Comparison of ENCODE assay signal across 20 cellular contexts in the genomic region with DNA sequence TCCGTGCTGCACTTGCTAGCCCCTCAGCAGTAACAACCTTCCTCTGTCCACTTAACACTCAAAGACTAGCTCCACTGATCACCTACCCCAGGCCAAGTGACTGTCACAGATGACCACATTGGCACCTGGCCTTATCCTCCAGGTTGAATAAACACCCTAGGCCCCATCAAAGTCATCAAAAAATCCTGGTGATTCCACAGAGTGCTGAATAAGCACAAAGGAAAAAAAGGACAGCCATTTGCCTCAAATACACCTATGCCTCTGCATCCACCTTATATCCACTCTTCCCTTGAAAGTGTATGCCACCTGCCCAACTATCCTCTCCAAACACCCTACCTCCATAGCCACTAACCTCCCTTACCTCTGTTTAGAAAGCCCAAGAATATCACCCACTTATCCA. TPM values are rescaled to one million over a fixed set of nuclear protein-coding genes. Genes with fewer than 3 reads are reported as not detected.
DNase-seq lines count a peak whose midpoint lies in the region; ATAC-seq, FAIRE-seq and TF ChIP-seq lines count a peak whose summit lies in the region.
"Had no signal": no experiment of that assay in that cellular context is flagged by ENCODE, and none has a peak within 500 bp of the region (broad histone marks: within the 10 kb centered on the region; RNA-seq: fewer than 3 reads in every experiment).

No MANE protein-coding gene starts in this region.

- no peaks in the 10 kb centered on the region for H3F3A ChIP-seq in neural progenitor cell (ENCODE audit: low read depth)

- H4K20me1 ChIP-seq in HepG2 (ENCODE audit: insufficient read depth, low read length) (no peaks in the 10 kb centered on the region), neural progenitor cell (ENCODE audit: low read depth) (peaks cover 11% of the 10 kb centered on the region)

- no peaks in the 10 kb centered on the region for H3K4me1 ChIP-seq in HepG2 (ENCODE audit: insufficient read depth, low read length)
- H3K4me1 ChIP-seq in right lobe of liver, result no peaks in the 10 kb centered on the region
- peaks cover 8% of the 10 kb centered on the region for H3K4me1 ChIP-seq in neural progenitor cell
- H3K4me1 ChIP-seq in pancreas, result no peaks in the 10 kb centered on the region
- H3K4me1 ChIP-seq: Peyer's patch had no signal

- H3K4me3 Mint-ChIP-seq in immature natural killer cell (peak overlapping the region in 3 of 5 donors; percentile 4 to 34 (median 10)), neural progenitor cell (peak overlapping the region; percentile 3)

- 0 out of 5 replicates have a peak, but pooled peaks cover 0 to 7% of the 10 kb centered on the region in 2 experiments for H3K36me3 ChIP-seq in HepG2 (replicated peaks in 1 of 2; ENCODE audit: control insufficient read depth in 1 of 2, insufficient read depth in 2 of 2, low read length in 2 of 2)
- peaks cover 0 to 3% (median 0%) of the 10 kb centered on the region in 4 donors for H3K36me3 ChIP-seq in right lobe of liver
- peaks cover 15% of the 10 kb centered on the region for H3K36me3 ChIP-seq in neural progenitor cell
- H3K36me3 ChIP-seq in pancreas, result peaks cover 0 to 7% (median 0%) of the 10 kb centered on the region in 3 donors
- no peaks in the 10 kb centered on the region for H3K36me3 ChIP-seq in MG63

- H2AFZ ChIP-seq in HepG2 (ENCODE audit: low read length) (no peak overlapping the region), neural progenitor cell (replicated peaks) (no peak overlapping the region)

- no peaks in the 10 kb centered on the region for H3K27me3 ChIP-seq in HepG2 (ENCODE audit: control insufficient read depth in 1 of 2, insufficient read depth in 2 of 2, low read length in 2 of 2)
- H3K27me3 ChIP-seq in right lobe of liver, result no peaks in the 10 kb centered on the region
- no peaks in the 10 kb centered on the region for H3K27me3 ChIP-seq in neural progenitor cell
- no peaks in the 10 kb centered on the region for H3K27me3 ChIP-seq in pancreas
- no peaks in the 10 kb centered on the region for H3K27me3 ChIP-seq in MG63
- H3K27me3 ChIP-seq: Peyer's patch had no signal

- no peak for ATAC-seq in HepG2
- ATAC-seq in right lobe of liver, result no peak
- ATAC-seq in pancreas, result no peak
- ATAC-seq in HG03039 (IDR thresholded peaks at IDR 0.05; ENCODE audit: unreplicated experiment), result no peak

- peaks cover 45 to 54% (median 52%) of the 10 kb centered on the region in 3 donors for H3K36me3 Mint-ChIP-seq in immature natural killer cell
- peaks cover 72% of the 10 kb centered on the region for H3K36me3 Mint-ChIP-seq in neural progenitor cell

- DNase-seq in HepG2 (ENCODE audit: low spot score) (no peak), right lobe of liver (no peak), immature natural killer cell (no peak), neural progenitor cell (ENCODE audit: low spot score) (no peak), pancreas (no peak), DMS 273 (lab: John Stamatoyannopoulos, UW; ENCODE audit: unreplicated experiment) (no peak), MG63 (no peak)
- DNase-seq: CD4-positive, CD25-positive, alpha-beta regulatory T cell; DMS79 treated with DMSO at 0.1 percent for 48 hours; Kasumi-1; NCI-H1930; NCI-H2171; NCI-H82; Peyer's patch; SHP77 had no signal

- TF ChIP-seq EP300 in HepG2 (IDR thresholded peaks at IDR 0.05; ENCODE audit: low read depth in 2 of 2, low read length in 2 of 2), result no peak
- no peak for TF ChIP-seq EP300 in HepG2 (CRISPR knock-in tag; IDR thresholded peaks at IDR 0.05; ENCODE audit: borderline replicate concordance)

- no peak for TF ChIP-seq CTCF in HepG2 (CRISPR knock-in tag; IDR thresholded peaks at IDR 0.05)
- TF ChIP-seq CTCF in right lobe of liver (IDR thresholded peaks at IDR 0.05), result no peak
- TF ChIP-seq CTCF in neural progenitor cell (IDR thresholded peaks at IDR 0.05), result no peak
- no peak for TF ChIP-seq CTCF in pancreas (IDR thresholded peaks at IDR 0.05)

- no peak for TF ChIP-seq RAD21 in HepG2 (CRISPR knock-in tag; IDR thresholded peaks at IDR 0.05)

- H3K4me2 ChIP-seq in HepG2 (ENCODE audit: low read depth, low read length) (no peak overlapping the region), neural progenitor cell (no peak overlapping the region)

- H3K27me3 Mint-ChIP-seq in immature natural killer cell (ENCODE audit: low read depth in 3 of 3) (peaks cover 2 to 9% (median 4%) of the 10 kb centered on the region in 3 donors), neural progenitor cell (ENCODE audit: insufficient read depth, low read depth) (peaks cover 8% of the 10 kb centered on the region)

- H3K27ac Mint-ChIP-seq in immature natural killer cell (peak overlapping the region in 1 of 6 donors; percentile 24), neural progenitor cell (no peak overlapping the region)

- H3K4me3 ChIP-seq in HepG2 (replicated peaks in 1 of 3; ENCODE audit: insufficient read depth in 1 of 3, low read depth in 2 of 3, low read length in 3 of 3) (no peak overlapping the region), right lobe of liver (no peak overlapping the region), neural progenitor cell (no peak overlapping the region), pancreas (no peak overlapping the region), MG63 (no peak overlapping the region)
- H3K4me3 ChIP-seq: Peyer's patch had no signal

- POLR2A ChIA-PET in HepG2 (lab: Yijun Ruan, JAX), result no interaction called here

- peaks cover 10 to 93% (median 56%) of the 10 kb centered on the region in 6 donors for H3K9me3 Mint-ChIP-seq in immature natural killer cell
- peaks cover 88% of the 10 kb centered on the region for H3K9me3 Mint-ChIP-seq in neural progenitor cell

- BruUV-seq in HepG2 (replicated peaks; lab: Mats Ljungman, UMichigan), result no TSS peak

- intact Hi-C loops in HepG2 (cut with micrococcal nuclease; ENCODE audit: unreplicated experiment) (no loop called here), right lobe of liver (cut with DNase I) (no loop called here), pancreas (cut with DNase I) (no loop called here)

- H3K27ac ChIP-seq in HepG2 (ENCODE audit: extremely low read length, insufficient read depth, low read length) (no peak overlapping the region), right lobe of liver (no peak overlapping the region), neural progenitor cell (no peak overlapping the region), pancreas (no peak overlapping the region)
- H3K27ac ChIP-seq: Peyer's patch had no signal

- no peak for TF ChIP-seq POLR2A in HepG2 (IDR thresholded peaks at IDR 0.05; ENCODE audit: insufficient read depth in 1 of 2, low read depth in 2 of 2, low read length in 2 of 2)
- no peak for TF ChIP-seq POLR2A in right lobe of liver (IDR thresholded peaks at IDR 0.05)

- WGBS in HepG2 (ENCODE audit: low lambda C conversion rate), result 100% methylated on average over 1 of the region's 1 CpG
- WGBS in right lobe of liver (ENCODE audit: insufficient coverage, low coverage, low lambda C conversion rate, missing lambda C conversion rate), result 88% methylated on average over 1 of the region's 1 CpG
- WGBS in pancreas, 2 donors, result 94 to 100% methylated on average over 1 of the region's 1 CpG

- FAIRE-seq in HepG2 (lab: Jason Lieb, UNC) (no peak), pancreas (lab: Jason Lieb, UNC) (no peak)
- FAIRE-seq: A204.1, G401.6 had no signal

- CTCF ChIA-PET in HepG2 (lab: Yijun Ruan, JAX; ENCODE audit: low intra/inter-chr PET ratio, low total read pairs), result no interaction called here

- in situ Hi-C loops in HepG2 (cut with HindIII; ENCODE audit: extremely low pct_ligation_motif_present, low pct_unique_long_range_greater_than_20kb), result no loop called here

- no peak overlapping the region for H3K9ac ChIP-seq in HepG2 (ENCODE audit: insufficient read depth, low read depth, low read length)
- no peak overlapping the region for H3K9ac ChIP-seq in neural progenitor cell

- H3K4me1 Mint-ChIP-seq in immature natural killer cell (peaks cover 31 to 66% of the 10 kb centered on the region in 2 donors), neural progenitor cell (no peaks in the 10 kb centered on the region)

- H3K79me2 ChIP-seq in HepG2 (ENCODE audit: insufficient read depth, low read length) (no peaks in the 10 kb centered on the region), neural progenitor cell (ENCODE audit: low read depth) (peaks cover 68% of the 10 kb centered on the region)

- H3K9me3 ChIP-seq in HepG2 (ENCODE audit: low read length) (no peaks in the 10 kb centered on the region), right lobe of liver (no peaks in the 10 kb centered on the region), neural progenitor cell (ENCODE audit: low read depth) (no peaks in the 10 kb centered on the region), pancreas (no peaks in the 10 kb centered on the region), MG63 (peaks cover 28% of the 10 kb centered on the region)

RNA-seq across cellular contexts. Expression of gene ZNF154, which starts 2.7 kb away (rescaled TPM):
- total RNA-seq in HepG2 (2016; rRNA removed; fragmentation: Illumina TruSeq; extraction: Trizol) (not detected in 2 replicates), right lobe of liver (1 to 10 TPM in 1 of 6 experiments, under 1 TPM in 5; 0.31 to 1.2 (median 0.60) TPM), neural progenitor cell (ENCODE audit: low replicate concordance) (16.9 and 17.3 TPM in 2 replicates), pancreas (1 to 10 TPM; 1.5 to 4.6 (median 2.3) TPM)
- total RNA-seq in HepG2 (2016; cell fraction: cytosol; rRNA removed; fragmentation: Illumina TruSeq; extraction: Trizol; ENCODE audit: low read depth), result not detected in 2 replicates
- not detected in 2 replicates for total RNA-seq in HepG2 (2016; cell fraction: insoluble cytoplasmic fraction; rRNA removed; fragmentation: Illumina TruSeq; extraction: Trizol)
- not detected in 2 replicates for total RNA-seq in HepG2 (2016; cell fraction: membrane; rRNA removed; fragmentation: Illumina TruSeq; extraction: Trizol)
- total RNA-seq in HepG2 (2016; cell fraction: nucleus; rRNA removed; fragmentation: Illumina TruSeq; extraction: Trizol), result not detected in 2 replicates
- polyA plus RNA-seq in HepG2 (2011; rRNA removed) (not detected in 2 replicates), immature natural killer cell (1 to 10 TPM; 1.6 to 4.2 (median 3.2) TPM), pancreas (1 to 10 TPM; 3.1 to 3.4 TPM)
- polyA plus RNA-seq in HepG2 (2011; cell fraction: cytosol; rRNA removed), result not detected in 2 replicates
- polyA plus RNA-seq in HepG2 (2011; cell fraction: nucleus; rRNA removed), result not detected in 2 replicates
- polyA plus RNA-seq in HepG2 (2012), result 0.16 and 0.32 TPM in 2 replicates
- not detected in 2 replicates for polyA plus RNA-seq in HepG2 (2016; cell fraction: cytosol; fragmentation: Illumina TruSeq; extraction: Trizol; ENCODE audit: low read depth)
- not detected in 2 replicates for polyA plus RNA-seq in HepG2 (2016; cell fraction: insoluble cytoplasmic fraction; fragmentation: Illumina TruSeq; extraction: Trizol; ENCODE audit: low read depth)
- not detected in 2 replicates for polyA plus RNA-seq in HepG2 (2016; cell fraction: membrane; fragmentation: Illumina TruSeq; extraction: Trizol; ENCODE audit: low read depth)
- not detected in 2 replicates for polyA plus RNA-seq in HepG2 (2016; cell fraction: nucleus; fragmentation: Illumina TruSeq; extraction: Trizol; ENCODE audit: insufficient read depth, low read depth)
- not detected in 2 replicates for polyA minus RNA-seq in HepG2 (2011; rRNA and poly(A)+ RNA removed; ENCODE audit: low replicate concordance)
- polyA minus RNA-seq in HepG2 (2011; cell fraction: cytosol; rRNA and poly(A)+ RNA removed), result not detected in 2 replicates
- polyA minus RNA-seq in HepG2 (2011; cell fraction: nucleus; rRNA and poly(A)+ RNA removed), result not detected in 2 replicates
- not detected in 2 replicates for total RNA-seq in MG63 (2014; rRNA removed; shearing (Covaris generic); ENCODE audit: low replicate concordance)
- total RNA-seq: H4, NCI-H460 had no signal

RNA-seq across cellular contexts. Expression of gene ZNF671, which starts 21.1 kb away (rescaled TPM):
- total RNA-seq in HepG2 (2016; rRNA removed; fragmentation: Illumina TruSeq; extraction: Trizol), result not detected in 2 replicates
- not detected in 2 replicates for total RNA-seq in HepG2 (2016; cell fraction: cytosol; rRNA removed; fragmentation: Illumina TruSeq; extraction: Trizol; ENCODE audit: low read depth)
- total RNA-seq in HepG2 (2016; cell fraction: insoluble cytoplasmic fraction; rRNA removed; fragmentation: Illumina TruSeq; extraction: Trizol), result not detected in 2 replicates
- total RNA-seq in HepG2 (2016; cell fraction: membrane; rRNA removed; fragmentation: Illumina TruSeq; extraction: Trizol), result not detected in 2 replicates
- not detected in 2 replicates for total RNA-seq in HepG2 (2016; cell fraction: nucleus; rRNA removed; fragmentation: Illumina TruSeq; extraction: Trizol)
- not detected in 2 replicates for polyA plus RNA-seq in HepG2 (2011; rRNA removed)
- 0.03 TPM in 1 of 2 replicates, not detected in the other for polyA plus RNA-seq in HepG2 (2011; cell fraction: cytosol; rRNA removed)
- polyA plus RNA-seq in HepG2 (2011; cell fraction: nucleus; rRNA removed), result not detected in 2 replicates
- 0.20 and 0.51 TPM in 2 replicates for polyA plus RNA-seq in HepG2 (2012)
- polyA plus RNA-seq in HepG2 (2016; cell fraction: cytosol; fragmentation: Illumina TruSeq; extraction: Trizol; ENCODE audit: low read depth), result not detected in 2 replicates
- not detected in 2 replicates for polyA plus RNA-seq in HepG2 (2016; cell fraction: insoluble cytoplasmic fraction; fragmentation: Illumina TruSeq; extraction: Trizol; ENCODE audit: low read depth)
- polyA plus RNA-seq in HepG2 (2016; cell fraction: membrane; fragmentation: Illumina TruSeq; extraction: Trizol; ENCODE audit: low read depth), result not detected in 2 replicates
- polyA plus RNA-seq in HepG2 (2016; cell fraction: nucleus; fragmentation: Illumina TruSeq; extraction: Trizol; ENCODE audit: insufficient read depth, low read depth), result not detected in 2 replicates
- polyA minus RNA-seq in HepG2 (2011; rRNA and poly(A)+ RNA removed; ENCODE audit: low replicate concordance), result not detected in 2 replicates
- not detected in 2 replicates for polyA minus RNA-seq in HepG2 (2011; cell fraction: cytosol; rRNA and poly(A)+ RNA removed)
- not detected in 2 replicates for polyA minus RNA-seq in HepG2 (2011; cell fraction: nucleus; rRNA and poly(A)+ RNA removed)
- 1 to 10 TPM; 1.1 to 2.5 (median 1.9) TPM for total RNA-seq in right lobe of liver
- polyA plus RNA-seq in immature natural killer cell, result 10 to 100 TPM; 13.5 to 21.8 (median 18.0) TPM
- total RNA-seq in neural progenitor cell (ENCODE audit: low replicate concordance), result 15.4 and 17.3 TPM in 2 replicates
- total RNA-seq in pancreas, result 1 to 10 TPM; 1.7 to 5.8 (median 2.6) TPM
- polyA plus RNA-seq in pancreas, result 1 to 10 TPM; 3.5 to 8.3 TPM
- total RNA-seq in MG63 (2014; rRNA removed; shearing (Covaris generic); ENCODE audit: low replicate concordance), result 1.4 TPM in 1 of 2 replicates, not detected in the other
- total RNA-seq: NCI-H460 had no signal

RNA-seq across cellular contexts. Expression of gene ZNF551, which starts 24.6 kb away (rescaled TPM):
- total RNA-seq in HepG2 (2016; rRNA removed; fragmentation: Illumina TruSeq; extraction: Trizol) (14.2 and 23.1 TPM in 2 replicates), right lobe of liver (1 to 10 TPM in 4 of 6 experiments, under 1 TPM in 2; 0.77 to 2.2 (median 1.4) TPM), neural progenitor cell (ENCODE audit: low replicate concordance) (31.7 and 36.7 TPM in 2 replicates), pancreas (1 to 10 TPM; 2.2 to 3.2 (median 2.5) TPM)
- 1.0 and 2.3 TPM in 2 replicates for total RNA-seq in HepG2 (2016; cell fraction: cytosol; rRNA removed; fragmentation: Illumina TruSeq; extraction: Trizol; ENCODE audit: low read depth)
- 14.6 and 18.8 TPM in 2 replicates for total RNA-seq in HepG2 (2016; cell fraction: insoluble cytoplasmic fraction; rRNA removed; fragmentation: Illumina TruSeq; extraction: Trizol)
- 4.9 and 5.6 TPM in 2 replicates for total RNA-seq in HepG2 (2016; cell fraction: membrane; rRNA removed; fragmentation: Illumina TruSeq; extraction: Trizol)
- 11.5 and 15.6 TPM in 2 replicates for total RNA-seq in HepG2 (2016; cell fraction: nucleus; rRNA removed; fragmentation: Illumina TruSeq; extraction: Trizol)
- polyA plus RNA-seq in HepG2 (2011; rRNA removed) (3.3 and 4.8 TPM in 2 replicates), immature natural killer cell (1 to 10 TPM; 5.6 to 6.9 (median 6.0) TPM), pancreas (1 to 10 TPM; 1.1 to 1.5 TPM)
- polyA plus RNA-seq in HepG2 (2011; cell fraction: cytosol; rRNA removed), result 3.3 and 3.9 TPM in 2 replicates
- 3.3 and 4.2 TPM in 2 replicates for polyA plus RNA-seq in HepG2 (2011; cell fraction: nucleus; rRNA removed)
- polyA plus RNA-seq in HepG2 (2012), result 2.1 and 3.5 TPM in 2 replicates
- polyA plus RNA-seq in HepG2 (2016; cell fraction: cytosol; fragmentation: Illumina TruSeq; extraction: Trizol; ENCODE audit: low read depth), result 0.28 and 0.73 TPM in 2 replicates
- 6.6 and 8.7 TPM in 2 replicates for polyA plus RNA-seq in HepG2 (2016; cell fraction: insoluble cytoplasmic fraction; fragmentation: Illumina TruSeq; extraction: Trizol; ENCODE audit: low read depth)
- 1.3 and 1.6 TPM in 2 replicates for polyA plus RNA-seq in HepG2 (2016; cell fraction: membrane; fragmentation: Illumina TruSeq; extraction: Trizol; ENCODE audit: low read depth)
- polyA plus RNA-seq in HepG2 (2016; cell fraction: nucleus; fragmentation: Illumina TruSeq; extraction: Trizol; ENCODE audit: insufficient read depth, low read depth), result 6.6 and 8.6 TPM in 2 replicates
- 5.4 TPM in 1 of 2 replicates, not detected in the other for polyA minus RNA-seq in HepG2 (2011; rRNA and poly(A)+ RNA removed; ENCODE audit: low replicate concordance)
- polyA minus RNA-seq in HepG2 (2011; cell fraction: cytosol; rRNA and poly(A)+ RNA removed), result 4.6 and 6.8 TPM in 2 replicates
- 15.3 and 18.8 TPM in 2 replicates for polyA minus RNA-seq in HepG2 (2011; cell fraction: nucleus; rRNA and poly(A)+ RNA removed)
- total RNA-seq in MG63 (2014; rRNA removed; shearing (Covaris generic); ENCODE audit: low replicate concordance), result 4.6 and 41.6 TPM in 2 replicates

RNA-seq across cellular contexts. Expression of gene ZSCAN4, which starts 37.6 kb away (rescaled TPM):
- total RNA-seq in HepG2 (2016; rRNA removed; fragmentation: Illumina TruSeq; extraction: Trizol) (0.56 and 0.60 TPM in 2 replicates), right lobe of liver (not detected), neural progenitor cell (ENCODE audit: low replicate concordance) (not detected in 2 replicates), pancreas (under 1 TPM in 1 of 6 donors, not detected in 5; 0.09 TPM)
- total RNA-seq in HepG2 (2016; cell fraction: cytosol; rRNA removed; fragmentation: Illumina TruSeq; extraction: Trizol; ENCODE audit: low read depth), result 0.20 and 0.35 TPM in 2 replicates
- total RNA-seq in HepG2 (2016; cell fraction: insoluble cytoplasmic fraction; rRNA removed; fragmentation: Illumina TruSeq; extraction: Trizol), result 0.50 and 0.56 TPM in 2 replicates
- total RNA-seq in HepG2 (2016; cell fraction: membrane; rRNA removed; fragmentation: Illumina TruSeq; extraction: Trizol), result 0.34 and 0.45 TPM in 2 replicates
- total RNA-seq in HepG2 (2016; cell fraction: nucleus; rRNA removed; fragmentation: Illumina TruSeq; extraction: Trizol), result 0.53 and 1.1 TPM in 2 replicates
- polyA plus RNA-seq in HepG2 (2011; rRNA removed) (0.68 and 0.73 TPM in 2 replicates), immature natural killer cell (under 1 TPM in 1 of 3 donors, not detected in 2; 0.27 TPM), pancreas (under 1 TPM in 1 of 2 donors, not detected in 1; 0.05 TPM)
- 0.20 and 0.23 TPM in 2 replicates for polyA plus RNA-seq in HepG2 (2011; cell fraction: cytosol; rRNA removed)
- polyA plus RNA-seq in HepG2 (2011; cell fraction: nucleus; rRNA removed), result 0.59 and 1.1 TPM in 2 replicates
- polyA plus RNA-seq in HepG2 (2012), result 0.28 and 0.77 TPM in 2 replicates
- polyA plus RNA-seq in HepG2 (2016; cell fraction: cytosol; fragmentation: Illumina TruSeq; extraction: Trizol; ENCODE audit: low read depth), result 0.18 and 0.23 TPM in 2 replicates
- polyA plus RNA-seq in HepG2 (2016; cell fraction: insoluble cytoplasmic fraction; fragmentation: Illumina TruSeq; extraction: Trizol; ENCODE audit: low read depth), result 0.67 and 0.78 TPM in 2 replicates
- 0.39 and 0.69 TPM in 2 replicates for polyA plus RNA-seq in HepG2 (2016; cell fraction: membrane; fragmentation: Illumina TruSeq; extraction: Trizol; ENCODE audit: low read depth)
- polyA plus RNA-seq in HepG2 (2016; cell fraction: nucleus; fragmentation: Illumina TruSeq; extraction: Trizol; ENCODE audit: insufficient read depth, low read depth), result 3.4 and 3.7 TPM in 2 replicates
- not detected in 2 replicates for polyA minus RNA-seq in HepG2 (2011; rRNA and poly(A)+ RNA removed; ENCODE audit: low replicate concordance)
- not detected in 2 replicates for polyA minus RNA-seq in HepG2 (2011; cell fraction: cytosol; rRNA and poly(A)+ RNA removed)
- polyA minus RNA-seq in HepG2 (2011; cell fraction: nucleus; rRNA and poly(A)+ RNA removed), result 0.62 TPM in 1 of 2 replicates, not detected in the other
- total RNA-seq in MG63 (2014; rRNA removed; shearing (Covaris generic); ENCODE audit: low replicate concordance), result not detected in 2 replicates
- total RNA-seq: CD4-positive, CD25-positive, alpha-beta regulatory T cell; H4; NCI-H460; Peyer's patch had no signal
- polyA plus RNA-seq: CD4-positive, CD25-positive, alpha-beta regulatory T cell had no signal

RNA-seq across cellular contexts. Expression of gene ZNF776, which starts 40.3 kb away (rescaled TPM):
- total RNA-seq in HepG2 (2016; rRNA removed; fragmentation: Illumina TruSeq; extraction: Trizol), result 15.6 and 16.9 TPM in 2 replicates
- total RNA-seq in HepG2 (2016; cell fraction: cytosol; rRNA removed; fragmentation: Illumina TruSeq; extraction: Trizol; ENCODE audit: low read depth), result 2.1 and 3.8 TPM in 2 replicates
- total RNA-seq in HepG2 (2016; cell fraction: insoluble cytoplasmic fraction; rRNA removed; fragmentation: Illumina TruSeq; extraction: Trizol), result 15.4 and 16.9 TPM in 2 replicates
- total RNA-seq in HepG2 (2016; cell fraction: membrane; rRNA removed; fragmentation: Illumina TruSeq; extraction: Trizol), result 8.5 and 12.6 TPM in 2 replicates
- 16.0 and 22.2 TPM in 2 replicates for total RNA-seq in HepG2 (2016; cell fraction: nucleus; rRNA removed; fragmentation: Illumina TruSeq; extraction: Trizol)
- polyA plus RNA-seq in HepG2 (2011; rRNA removed), result 7.6 and 8.2 TPM in 2 replicates
- 5.1 and 5.2 TPM in 2 replicates for polyA plus RNA-seq in HepG2 (2011; cell fraction: cytosol; rRNA removed)
- 17.2 and 19.6 TPM in 2 replicates for polyA plus RNA-seq in HepG2 (2011; cell fraction: nucleus; rRNA removed)
- 7.7 and 8.2 TPM in 2 replicates for polyA plus RNA-seq in HepG2 (2012)
- 0.59 and 1.0 TPM in 2 replicates for polyA plus RNA-seq in HepG2 (2016; cell fraction: cytosol; fragmentation: Illumina TruSeq; extraction: Trizol; ENCODE audit: low read depth)
- polyA plus RNA-seq in HepG2 (2016; cell fraction: insoluble cytoplasmic fraction; fragmentation: Illumina TruSeq; extraction: Trizol; ENCODE audit: low read depth), result 8.0 and 9.0 TPM in 2 replicates
- 2.3 and 2.5 TPM in 2 replicates for polyA plus RNA-seq in HepG2 (2016; cell fraction: membrane; fragmentation: Illumina TruSeq; extraction: Trizol; ENCODE audit: low read depth)
- polyA plus RNA-seq in HepG2 (2016; cell fraction: nucleus; fragmentation: Illumina TruSeq; extraction: Trizol; ENCODE audit: insufficient read depth, low read depth), result 15.1 and 16.1 TPM in 2 replicates
- polyA minus RNA-seq in HepG2 (2011; rRNA and poly(A)+ RNA removed; ENCODE audit: low replicate concordance), result 8.4 and 36.9 TPM in 2 replicates
- polyA minus RNA-seq in HepG2 (2011; cell fraction: cytosol; rRNA and poly(A)+ RNA removed), result 9.9 and 11.3 TPM in 2 replicates
- polyA minus RNA-seq in HepG2 (2011; cell fraction: nucleus; rRNA and poly(A)+ RNA removed), result 55.4 and 71.0 TPM in 2 replicates
- 10 to 100 TPM in 1 of 6 experiments, 1 to 10 TPM in 5; 3.7 to 11.6 (median 5.7) TPM for total RNA-seq in right lobe of liver
- polyA plus RNA-seq in immature natural killer cell, result 1 to 10 TPM; 5.0 to 7.3 (median 5.9) TPM
- total RNA-seq in neural progenitor cell (ENCODE audit: low replicate concordance), result 33.9 and 48.3 TPM in 2 replicates
- 10 to 100 TPM in 1 of 6 donors, 1 to 10 TPM in 5; 2.9 to 10.8 (median 4.5) TPM for total RNA-seq in pancreas
- polyA plus RNA-seq in pancreas, result 1 to 10 TPM; 2.9 to 6.3 TPM
- total RNA-seq in MG63 (2014; rRNA removed; shearing (Covaris generic); ENCODE audit: low replicate concordance), result 7.7 and 10.0 TPM in 2 replicates
